In the genomic region with DNA sequence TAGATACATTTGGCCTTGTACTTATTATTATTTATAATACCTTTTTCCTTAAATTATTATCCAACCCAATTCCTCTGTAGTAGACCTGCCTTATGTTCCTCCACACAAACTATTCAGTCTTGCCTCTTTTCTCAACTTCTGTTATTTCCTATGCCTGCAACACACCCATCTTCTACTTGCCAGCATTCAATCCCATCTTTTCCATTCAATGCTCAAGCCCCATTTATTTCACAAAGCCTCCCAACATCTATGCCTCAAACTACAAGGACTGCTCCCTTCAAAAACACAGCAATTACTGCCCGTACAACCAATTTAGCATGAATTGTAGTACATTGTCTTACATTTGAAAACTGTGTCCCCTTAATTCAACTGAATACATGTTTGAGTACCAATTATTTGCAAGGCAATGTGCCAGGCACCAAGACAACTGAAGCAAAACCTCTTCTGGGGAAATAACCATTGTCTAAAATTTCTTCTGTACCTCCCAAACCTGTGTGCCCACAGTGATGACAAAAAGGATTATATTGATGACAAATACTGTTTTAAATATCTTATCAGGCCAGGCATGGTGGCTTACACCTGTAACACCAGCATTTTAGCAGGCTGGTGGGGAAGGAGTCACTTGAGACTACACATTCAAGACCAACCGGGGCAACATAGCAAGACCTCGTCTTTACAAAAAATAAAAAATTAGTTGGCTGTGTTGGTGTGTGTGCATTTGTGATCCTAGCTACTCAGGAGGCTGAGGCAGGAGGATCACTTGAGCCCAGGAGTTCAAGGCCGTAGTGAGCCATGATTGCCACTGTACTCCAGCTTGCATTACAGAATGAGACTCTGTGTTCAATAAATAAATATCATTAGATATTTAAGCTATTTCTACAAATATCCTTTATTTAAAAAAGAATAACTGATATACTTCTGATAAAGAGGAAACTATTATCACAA, we compare ENCODE assay signal across 9 cellular contexts. TPM values are rescaled to one million over a fixed set of nuclear protein-coding genes. Genes with fewer than 3 reads are reported as not detected.
DNase-seq lines count a peak whose midpoint lies in the region; ATAC-seq and TF ChIP-seq lines count a peak whose summit lies in the region.
"Had no signal": no experiment of that assay in that cellular context is flagged by ENCODE, and none has a peak within 500 bp of the region (broad histone marks: within the 10 kb centered on the region; RNA-seq: fewer than 3 reads in every experiment).

No MANE protein-coding gene starts in this region.

- no peak overlapping the region for H2BK120ac ChIP-seq in H9 (ENCODE audit: low read depth, low read length, poor library complexity, severe bottlenecking)

- no peak overlapping the region for H2AK5ac ChIP-seq in H9 (ENCODE audit: insufficient read length, low read length)

- H3K79me2 ChIP-seq in H9 (ENCODE audit: insufficient read depth, low read length) (no peaks in the 10 kb centered on the region), neural progenitor cell (ENCODE audit: low read depth) (no peaks in the 10 kb centered on the region)

- no CpG with 5 or more reads among the region's 4 CpGs for WGBS in H9 (ENCODE audit: extremely low coverage, insufficient read length, low lambda C conversion rate)

- peak; percentile 14; the same call in 2 of the 3 replicates for ATAC-seq in RWPE2 (ENCODE audit: low read depth)
- ATAC-seq in HG03378 (IDR thresholded peaks at IDR 0.05; ENCODE audit: unreplicated experiment), result no peak
- no peak for ATAC-seq in GM19328 (IDR thresholded peaks at IDR 0.05; ENCODE audit: unreplicated experiment)

- no peak overlapping the region for H2BK5ac ChIP-seq in H9 (ENCODE audit: insufficient read length, low read length)

- H4K91ac ChIP-seq in H9 (ENCODE audit: insufficient read length, low read depth, low read length), result no peak overlapping the region

- no peak overlapping the region for H2BK12ac ChIP-seq in H9 (ENCODE audit: insufficient read length, low read depth, low read length)

- H3K23me2 ChIP-seq in H9 (ENCODE audit: insufficient read length, low read depth, low read length, poor library complexity, severe bottlenecking), result no peaks in the 10 kb centered on the region

- H2AFZ ChIP-seq in H9 (ENCODE audit: low read length), result no peak overlapping the region
- no peak overlapping the region for H2AFZ ChIP-seq in neural progenitor cell (replicated peaks)

- H3K27ac ChIP-seq in H9 (ENCODE audit: insufficient read length, low read depth, low read length), result no peak overlapping the region
- H3K27ac ChIP-seq in RWPE2 (ENCODE audit: poor library complexity, severe bottlenecking), result peak overlapping the region; percentile 61
- no peak overlapping the region for H3K27ac ChIP-seq in neural progenitor cell

- no peaks in the 10 kb centered on the region for H3K79me1 ChIP-seq in H9 (ENCODE audit: insufficient read depth, low read depth, low read length, poor library complexity, severe bottlenecking)

- no peaks in the 10 kb centered on the region for H3K36me3 Mint-ChIP-seq in H9 (ENCODE audit: insufficient read depth in 1 of 3, low read depth in 3 of 3)
- no peaks in the 10 kb centered on the region for H3K36me3 Mint-ChIP-seq in neural progenitor cell

- H4K20me1 ChIP-seq in H9 (ENCODE audit: control insufficient read depth, insufficient read depth, insufficient read length) (no peaks in the 10 kb centered on the region), neural progenitor cell (ENCODE audit: low read depth) (no peaks in the 10 kb centered on the region)

- peak overlapping the region; percentile 17 for H3K4me3 ChIP-seq in RWPE2 (ENCODE audit: severe bottlenecking)
- H3K4me3 ChIP-seq in epithelial cell of proximal tubule (ENCODE audit: low read depth, low read length), result peak overlapping the region; percentile 25
- H3K4me3 ChIP-seq in skeletal muscle satellite cell (ENCODE audit: low read length), result no peak overlapping the region
- no peak overlapping the region for H3K4me3 ChIP-seq in neural progenitor cell

- H3K4me2 ChIP-seq in H9 (ENCODE audit: insufficient read depth, insufficient read length, low read length) (no peak overlapping the region), skeletal muscle satellite cell (ENCODE audit: low read length) (peak overlapping the region; percentile 67), neural progenitor cell (no peak overlapping the region)

- no peaks in the 10 kb centered on the region for H3K27me3 ChIP-seq in H9 (ENCODE audit: insufficient read depth, low read length)
- no peaks in the 10 kb centered on the region for H3K27me3 ChIP-seq in RWPE2 (ENCODE audit: insufficient read depth, poor library complexity, severe bottlenecking)
- no peaks in the 10 kb centered on the region for H3K27me3 ChIP-seq in skeletal muscle satellite cell (ENCODE audit: control insufficient read depth, insufficient read depth, low read length)
- no peaks in the 10 kb centered on the region for H3K27me3 ChIP-seq in neural progenitor cell

- no peak overlapping the region for H3K14ac ChIP-seq in H9 (ENCODE audit: insufficient read depth, low read length)

- no peak overlapping the region for H2BK20ac ChIP-seq in H9 (ENCODE audit: low read depth, low read length, poor library complexity, severe bottlenecking)

- TF ChIP-seq CTCF in H9 (conservative IDR thresholded peaks at IDR 0.05) (no peak), RWPE2 (IDR thresholded peaks at IDR 0.05; ENCODE audit: poor library complexity, severe bottlenecking) (no peak), epithelial cell of proximal tubule (conservative IDR thresholded peaks at IDR 0.05; ENCODE audit: low read depth, low read length) (no peak), neural progenitor cell (IDR thresholded peaks at IDR 0.05) (no peak)

- H3K27ac Mint-ChIP-seq in H9, result peak overlapping the region in 2 of 3 experiments; percentile 10 to 43; a peak in 4 of 7 replicates
- H3K27ac Mint-ChIP-seq in neural progenitor cell, result no peak overlapping the region

- DNase-seq in H9, result no peak
- DNase-seq in RWPE2 (ENCODE audit: low spot score), result no peak
- DNase-seq in epithelial cell of proximal tubule (ENCODE audit: low read depth), result no peak
- no peak for DNase-seq in kidney tubule cell (ENCODE audit: low spot score)
- no peak for DNase-seq in neural progenitor cell (ENCODE audit: low spot score)
- DNase-seq: activated gamma-delta T cell had no signal

- no peak overlapping the region for H3K56ac ChIP-seq in H9 (ENCODE audit: insufficient read length, low read depth, low read length)

- no peaks in the 10 kb centered on the region for H3F3A ChIP-seq in neural progenitor cell (ENCODE audit: low read depth)

- H3K36me3 ChIP-seq in RWPE2 (ENCODE audit: low read depth), result peaks cover 30% of the 10 kb centered on the region
- H3K36me3 ChIP-seq in skeletal muscle satellite cell (ENCODE audit: insufficient read depth, low read length), result peaks cover 6% of the 10 kb centered on the region
- no peaks in the 10 kb centered on the region for H3K36me3 ChIP-seq in neural progenitor cell

- no peaks in the 10 kb centered on the region for H3K9me3 ChIP-seq in H9 (ENCODE audit: control insufficient read depth, low read depth, low read length)
- no peaks in the 10 kb centered on the region for H3K9me3 ChIP-seq in RWPE2 (ENCODE audit: severe bottlenecking)
- no peaks in the 10 kb centered on the region for H3K9me3 ChIP-seq in skeletal muscle satellite cell (replicated peaks; ENCODE audit: low read length)
- no peaks in the 10 kb centered on the region for H3K9me3 ChIP-seq in neural progenitor cell (ENCODE audit: low read depth)

- no peaks in the 10 kb centered on the region for H3K27me3 Mint-ChIP-seq in H9 (ENCODE audit: low read depth)
- H3K27me3 Mint-ChIP-seq in neural progenitor cell (ENCODE audit: insufficient read depth, low read depth), result no peaks in the 10 kb centered on the region

- H4K5ac ChIP-seq in H9 (ENCODE audit: insufficient read length, low read depth, low read length), result no peak overlapping the region

- no peak overlapping the region for H3T11ph ChIP-seq in H9 (ENCODE audit: low read length)

- H3K9me3 Mint-ChIP-seq in H9, result no peaks in the 10 kb centered on the region
- no peaks in the 10 kb centered on the region for H3K9me3 Mint-ChIP-seq in neural progenitor cell

- no peaks in the 10 kb centered on the region for H3K4me1 ChIP-seq in H9 (ENCODE audit: insufficient read depth, low read length)
- peaks cover 40% of the 10 kb centered on the region for H3K4me1 ChIP-seq in RWPE2 (ENCODE audit: insufficient read depth, poor library complexity, severe bottlenecking)
- H3K4me1 ChIP-seq in skeletal muscle satellite cell (ENCODE audit: control insufficient read depth, insufficient read depth, low read length), result peaks cover 34% of the 10 kb centered on the region
- no peaks in the 10 kb centered on the region for H3K4me1 ChIP-seq in neural progenitor cell

- H3K23ac ChIP-seq in H9 (ENCODE audit: insufficient read length, low read depth, low read length), result no peak overlapping the region

- no peak overlapping the region for H3K9ac ChIP-seq in H9 (ENCODE audit: extremely low read depth, insufficient read length, low read length)
- H3K9ac ChIP-seq in skeletal muscle satellite cell (ENCODE audit: low read depth, low read length), result no peak overlapping the region
- no peak overlapping the region for H3K9ac ChIP-seq in neural progenitor cell

- no peak overlapping the region for H3K4me3 Mint-ChIP-seq in H9
- no peak overlapping the region for H3K4me3 Mint-ChIP-seq in neural progenitor cell

- H2BK15ac ChIP-seq in H9 (ENCODE audit: low read depth, low read length), result no peak overlapping the region

- no peak overlapping the region for H3K4ac ChIP-seq in H9 (ENCODE audit: low read depth, low read length)

- H3K18ac ChIP-seq in H9 (ENCODE audit: insufficient read length, low read depth, low read length), result no peak overlapping the region

- no peak overlapping the region for H4K8ac ChIP-seq in H9 (replicated peaks; ENCODE audit: insufficient read length, low read depth, low read length)

- H3K4me1 Mint-ChIP-seq in H9 (peaks cover 10 to 15% of the 10 kb centered on the region in 2 experiments), neural progenitor cell (peaks cover 2% of the 10 kb centered on the region)

RNA-seq across cellular contexts. Expression of gene ELF1, which starts 35.1 kb away (rescaled TPM):
- total RNA-seq in H9 (2021) (14.8 and 15.5 TPM in 2 replicates), epithelial cell of proximal tubule (19.5 and 28.5 TPM in 2 replicates), neural progenitor cell (ENCODE audit: low replicate concordance) (9.3 and 17.2 TPM in 2 replicates)
- 27.4 and 30.1 TPM in 2 replicates for total RNA-seq in skeletal muscle satellite cell (2012; rRNA removed)

Comparison
In these comparisons a context has a peak if more than half of its experiments do, and no peak if none do; other contexts are left out.
1. H3K4me3 ChIP-seq: peak in RWPE2 (single experiment) and epithelial cell of proximal tubule (single experiment); none in skeletal muscle satellite cell (single experiment) and neural progenitor cell (single experiment).